In genomic region chr19:57887195-57887941, GRCh38 we compare ENCODE assay signal across 9 cellular contexts. TPM values are rescaled to one million over a fixed set of nuclear protein-coding genes. Genes with fewer than 3 reads are reported as not detected.
A peak's percentile ranks its signal among the peaks of the same experiment; 100 is the strongest.
DNase-seq lines count a peak whose midpoint lies in the region; ATAC-seq, FAIRE-seq and TF ChIP-seq lines count a peak whose summit lies in the region.
"Had no signal": no experiment of that assay in that cellular context is flagged by ENCODE, and none has a peak within 500 bp of the region (broad histone marks: within the 10 kb centered on the region; RNA-seq: fewer than 3 reads in every experiment).

No MANE protein-coding gene starts in this region.

- 0 out of 2 replicates have a peak, but pooled peaks have one; percentile 27 for TF ChIP-seq CTCF in OCI-LY3 (IDR thresholded peaks at IDR 0.05; ENCODE audit: low read depth, low read length)

- ATAC-seq in HG02981 (IDR thresholded peaks at IDR 0.05; ENCODE audit: unreplicated experiment) = no peak

- H2BK5ac ChIP-seq in neuronal stem cell (ENCODE audit: low read length) = no peak overlapping the region

- DNase-seq in G401 (ENCODE audit: low spot score) = peak; percentile 15
- no peak for DNase-seq in epithelial cell of prostate (ENCODE audit: low read depth, low spot score)
- peak; percentile 17 for DNase-seq in neuronal stem cell (ENCODE audit: low spot score)
- no peak for DNase-seq in cerebellar cortex (ENCODE audit: low spot score)
- no peak for DNase-seq in urothelium cell line (ENCODE audit: low spot score)
- no peak for DNase-seq in midbrain (lab: John Stamatoyannopoulos, UW)
- DNase-seq: NCI-H1092 treated with DMSO at 0.1 percent for 48 hours had no signal

- H4K91ac ChIP-seq in neuronal stem cell (ENCODE audit: low read depth, low read length, poor library complexity) = no peak overlapping the region

- H2AK5ac ChIP-seq in neuronal stem cell (ENCODE audit: low read depth, low read length) = no peak overlapping the region

- no peak overlapping the region for H3K18ac ChIP-seq in neuronal stem cell (ENCODE audit: low read length)

- H3K9me3 ChIP-seq in OCI-LY3 (ENCODE audit: insufficient read depth, low read length) (no peaks in the 10 kb centered on the region), neuronal stem cell (replicated peaks in 1 of 2; ENCODE audit: control insufficient read depth in 2 of 2, insufficient read depth in 1 of 2, low read depth in 1 of 2, low read length in 2 of 2) (peaks cover 0 to 49% of the 10 kb centered on the region in 2 donors)

- peaks cover 13% of the 10 kb centered on the region for H3K4me1 ChIP-seq in OCI-LY3 (ENCODE audit: low read length)
- peaks cover 1 to 3% of the 10 kb centered on the region in 2 donors for H3K4me1 ChIP-seq in neuronal stem cell (ENCODE audit: control insufficient read depth in 2 of 2, insufficient read depth in 1 of 2, low read depth in 1 of 2, low read length in 2 of 2)

- H3K27me3 ChIP-seq in OCI-LY3 (ENCODE audit: low read depth, low read length) = no peaks in the 10 kb centered on the region
- no peaks in the 10 kb centered on the region for H3K27me3 ChIP-seq in neuronal stem cell (ENCODE audit: control insufficient read depth in 3 of 3, insufficient read depth in 3 of 3, low read depth in 1 of 3, low read length in 3 of 3)

- peaks cover 9% of the 10 kb centered on the region; the same call in 1 of the 2 replicates for H4K20me1 ChIP-seq in OCI-LY3 (ENCODE audit: insufficient read depth, low read length)

- H3K4ac ChIP-seq in neuronal stem cell (ENCODE audit: low read length) = no peak overlapping the region

- peak overlapping the region; percentile 94 for H3K4me3 ChIP-seq in OCI-LY3 (ENCODE audit: low read length)
- H3K4me3 ChIP-seq in neuronal stem cell (ENCODE audit: low read length in 2 of 2) = peak overlapping the region; percentile 24 to 65

- H3K79me2 ChIP-seq in OCI-LY3 (ENCODE audit: low read length) = peaks cover 68% of the 10 kb centered on the region

- FAIRE-seq in urothelium cell line (lab: Jason Lieb, UNC) = no peak

- no peak overlapping the region for H2BK12ac ChIP-seq in neuronal stem cell (ENCODE audit: low read length)

- no peak overlapping the region for H2BK120ac ChIP-seq in neuronal stem cell (ENCODE audit: low read depth, low read length)

- no peaks in the 10 kb centered on the region for H3K79me1 ChIP-seq in neuronal stem cell (ENCODE audit: low read depth, low read length)

- no peak overlapping the region for H3K14ac ChIP-seq in neuronal stem cell (ENCODE audit: low read length)

- H3K4me2 ChIP-seq in OCI-LY3 (ENCODE audit: low read length) (peak overlapping the region; percentile 86), neuronal stem cell (ENCODE audit: insufficient read depth, low read length, poor library complexity, severe bottlenecking) (peak overlapping the region; percentile 35)

- H2BK15ac ChIP-seq in neuronal stem cell (ENCODE audit: low read length) = no peak overlapping the region

- no CpG with 5 or more reads among the region's 6 CpGs for WGBS in neuronal stem cell (ENCODE audit: extremely low coverage in 2 of 2, insufficient read length in 2 of 2, insufficient replicate concordance in 1 of 2), 2 donors

- in situ Hi-C loops in G401 (cut with HindIII; ENCODE audit: low sequenced_read_pairs) = no loop called here

- H4K8ac ChIP-seq in neuronal stem cell (ENCODE audit: low read depth, low read length) = no peak overlapping the region

- H3K9ac ChIP-seq in OCI-LY3 (ENCODE audit: low read length) (peak overlapping the region; percentile 90; the same call in 1 of the 2 replicates), neuronal stem cell (ENCODE audit: low read depth, low read length, poor library complexity) (no peak overlapping the region)

- H3K36me3 ChIP-seq in OCI-LY3 (replicated peaks; ENCODE audit: low read depth, low read length) = peaks cover 26% of the 10 kb centered on the region
- H3K36me3 ChIP-seq in neuronal stem cell (replicated peaks in 1 of 2; ENCODE audit: control insufficient read depth in 2 of 2, insufficient read depth in 2 of 2, low read length in 2 of 2) = peaks cover 6 to 46% of the 10 kb centered on the region in 2 donors

- H2AFZ ChIP-seq in OCI-LY3 (ENCODE audit: low read depth, low read length) = no peak overlapping the region
- no peak overlapping the region for H2AFZ ChIP-seq in neuronal stem cell (ENCODE audit: low read length)

- no peak overlapping the region for H3K27ac ChIP-seq in OCI-LY3 (ENCODE audit: low read length)
- H3K27ac ChIP-seq in epithelial cell of prostate = peak overlapping the region; percentile 46
- H3K27ac ChIP-seq in neuronal stem cell (replicated peaks; ENCODE audit: low read length) = peak overlapping the region; percentile 65

- H3K23ac ChIP-seq in neuronal stem cell (ENCODE audit: low read depth, low read length, poor library complexity) = no peak overlapping the region

RNA-seq across cellular contexts. Expression of gene ZNF814, which starts 1.5 kb away (rescaled TPM):
- total RNA-seq in G401 (2014; rRNA removed; shearing (Covaris generic)) = 1.1 and 2.0 TPM in 2 replicates
- 23.9 TPM for polyA plus RNA-seq in neuronal stem cell (2013, experiment 1 of 2)
- polyA plus RNA-seq in neuronal stem cell (2013, experiment 2 of 2) = 23.0 TPM

RNA-seq across cellular contexts. Expression of gene ZNF417, which starts 29.0 kb away (rescaled TPM):
- 6.0 and 9.7 TPM in 2 replicates for total RNA-seq in G401 (2014; rRNA removed; shearing (Covaris generic))
- polyA plus RNA-seq in neuronal stem cell (2013, experiment 1 of 2) = 6.8 TPM
- 7.6 TPM for polyA plus RNA-seq in neuronal stem cell (2013, experiment 2 of 2)

RNA-seq across cellular contexts. Expression of gene ZNF587, which starts 37.7 kb away (rescaled TPM):
- 7.4 and 9.6 TPM in 2 replicates for total RNA-seq in G401 (2014; rRNA removed; shearing (Covaris generic))
- polyA plus RNA-seq in neuronal stem cell (2013, experiment 1 of 2) = 14.0 TPM
- polyA plus RNA-seq in neuronal stem cell (2013, experiment 2 of 2) = 15.1 TPM

RNA-seq across cellular contexts. Expression of gene ZNF418, which starts 47.8 kb away (rescaled TPM):
- 0.27 and 0.49 TPM in 2 replicates for total RNA-seq in G401 (2014; rRNA removed; shearing (Covaris generic))
- 9.2 TPM for polyA plus RNA-seq in neuronal stem cell (2013, experiment 1 of 2)
- polyA plus RNA-seq in neuronal stem cell (2013, experiment 2 of 2) = 8.6 TPM

RNA-seq across cellular contexts. Expression of gene ZNF587B, which starts 57.3 kb away (rescaled TPM):
- 6.0 and 12.8 TPM in 2 replicates for total RNA-seq in G401 (2014; rRNA removed; shearing (Covaris generic))
- polyA plus RNA-seq in neuronal stem cell (2013, experiment 1 of 2) = 5.1 TPM
- 5.3 TPM for polyA plus RNA-seq in neuronal stem cell (2013, experiment 2 of 2)

Comparison
In these comparisons a context has a peak if more than half of its experiments do, and no peak if none do; other contexts are left out.
1. DNase-seq: peak in G401 (single experiment) and neuronal stem cell (single experiment); none in epithelial cell of prostate (single experiment), cerebellar cortex (single experiment), urothelium cell line (single experiment) and midbrain (single experiment).